In genomic region chr16:2857451-2858244, GRCh38 we compare ENCODE assay signal across 9 cellular contexts. TPM values are rescaled to one million over a fixed set of nuclear protein-coding genes. Genes with fewer than 3 reads are reported as not detected.
A peak's percentile ranks its signal among the peaks of the same experiment; 100 is the strongest.
DNase-seq lines count a peak whose midpoint lies in the region; ATAC-seq, FAIRE-seq and TF ChIP-seq lines count a peak whose summit lies in the region.
"Had no signal": no experiment of that assay in that cellular context is flagged by ENCODE, and none has a peak within 500 bp of the region (broad histone marks: within the 10 kb centered on the region; RNA-seq: fewer than 3 reads in every experiment).

A gene with protein sequence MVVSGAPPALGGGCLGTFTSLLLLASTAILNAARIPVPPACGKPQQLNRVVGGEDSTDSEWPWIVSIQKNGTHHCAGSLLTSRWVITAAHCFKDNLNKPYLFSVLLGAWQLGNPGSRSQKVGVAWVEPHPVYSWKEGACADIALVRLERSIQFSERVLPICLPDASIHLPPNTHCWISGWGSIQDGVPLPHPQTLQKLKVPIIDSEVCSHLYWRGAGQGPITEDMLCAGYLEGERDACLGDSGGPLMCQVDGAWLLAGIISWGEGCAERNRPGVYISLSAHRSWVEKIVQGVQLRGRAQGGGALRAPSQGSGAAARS (minus strand): TSS chr16:2858170. CDS start chr16:2858104, 66 bp downstream.

- ATAC-seq in left ventricle myocardium superior, result no peak

- no peaks in the 10 kb centered on the region for H3F3A ChIP-seq in neural progenitor cell (ENCODE audit: low read depth)

- no peak within 1 kb of the TSS for H3K27ac Mint-ChIP-seq in endodermal cell
- H3K27ac Mint-ChIP-seq in neural progenitor cell, result no peak within 1 kb of the TSS

- no peak within 1 kb of the TSS for H3K9ac ChIP-seq in endodermal cell (ENCODE audit: extremely low read depth, low read length, poor library complexity, severe bottlenecking)
- H3K9ac ChIP-seq in neural progenitor cell, result no peak within 1 kb of the TSS

- no peak for FAIRE-seq in D721Med (lab: Jason Lieb, UNC)

- peak within 1 kb of the TSS; percentile 53 for H3K4me2 ChIP-seq in neural progenitor cell

- H3K36me3 Mint-ChIP-seq in endodermal cell (ENCODE audit: low read depth), result peaks cover 3% of the 10 kb centered on the region
- peaks cover 3% of the 10 kb centered on the region for H3K36me3 Mint-ChIP-seq in neural progenitor cell

- peak within 1 kb of the TSS; percentile 72 for H2AFZ ChIP-seq in neural progenitor cell (replicated peaks)

- H3K27me3 ChIP-seq in endodermal cell (ENCODE audit: control insufficient read depth, insufficient read depth, low read length, poor library complexity, severe bottlenecking) (peaks cover 26% of the 10 kb centered on the region), neural progenitor cell (peaks cover 55% of the 10 kb centered on the region)

- H3K4me1 ChIP-seq in endodermal cell (ENCODE audit: control insufficient read depth, insufficient read depth, low read length) (no peaks in the 10 kb centered on the region), neural progenitor cell (no peaks in the 10 kb centered on the region)

- H3K4me3 Mint-ChIP-seq in endodermal cell, result peak within 1 kb of the TSS; percentile 48
- H3K4me3 Mint-ChIP-seq in neural progenitor cell, result peak within 1 kb of the TSS; percentile 72

- DNase-seq in D721Med (ENCODE audit: insufficient read length, low spot score), result peak; percentile 13
- DNase-seq in NCI-H69 (lab: John Stamatoyannopoulos, UW), result peak; percentile 53
- peak; percentile 85 for DNase-seq in endodermal cell
- DNase-seq in neural progenitor cell (ENCODE audit: low spot score), result peak; percentile 38
- DNase-seq in stimulated activated CD4-positive, alpha-beta T cell treated with anti-CD3 and anti-CD28 coated beads, Interleukin-15, amount 100 ng/mL, for 24 hours, result no peak
- no peak for DNase-seq in left ventricle myocardium superior
- DNase-seq in inferior parietal cortex (ENCODE audit: extremely low spot score), result no peak
- DNase-seq in GM03348 (ENCODE audit: low spot score), result no peak

- H3K4me1 Mint-ChIP-seq in endodermal cell (peaks cover 2% of the 10 kb centered on the region), neural progenitor cell (peaks cover 2% of the 10 kb centered on the region)

- H3K36me3 ChIP-seq in endodermal cell (ENCODE audit: control insufficient read depth, insufficient read depth, low read length), result no peaks in the 10 kb centered on the region
- H3K36me3 ChIP-seq in neural progenitor cell, result no peaks in the 10 kb centered on the region

- H3K27ac ChIP-seq in endodermal cell (ENCODE audit: low read depth, low read length), result no peak within 1 kb of the TSS
- no peak within 1 kb of the TSS for H3K27ac ChIP-seq in neural progenitor cell

- WGBS in endodermal cell (ENCODE audit: insufficient coverage in 1 of 2, insufficient read length in 1 of 2), 2 experiments, result 14 to 24% methylated on average over 25 to 42 of the region's 42 CpGs

- peaks cover 33% of the 10 kb centered on the region for H3K27me3 Mint-ChIP-seq in endodermal cell (ENCODE audit: insufficient read depth)
- H3K27me3 Mint-ChIP-seq in neural progenitor cell (ENCODE audit: insufficient read depth, low read depth), result peaks cover 34% of the 10 kb centered on the region

- H4K20me1 ChIP-seq in neural progenitor cell (ENCODE audit: low read depth), result no peaks in the 10 kb centered on the region

- no peak for TF ChIP-seq CTCF in D721Med (IDR thresholded peaks at IDR 0.05; ENCODE audit: insufficient read depth, missing control alignments)
- TF ChIP-seq CTCF in endodermal cell (conservative IDR thresholded peaks at IDR 0.05), result no peak
- no peak for TF ChIP-seq CTCF in neural progenitor cell (IDR thresholded peaks at IDR 0.05)

- H3K4me3 ChIP-seq in endodermal cell (ENCODE audit: low read length), result no peak within 1 kb of the TSS
- peak within 1 kb of the TSS; percentile 18 for H3K4me3 ChIP-seq in neural progenitor cell

- intact Hi-C loops in left ventricle myocardium superior (cut with micrococcal nuclease), result no loop called here

- H3K9me3 Mint-ChIP-seq in endodermal cell, result peaks cover 20% of the 10 kb centered on the region
- peaks cover 12% of the 10 kb centered on the region for H3K9me3 Mint-ChIP-seq in neural progenitor cell

- no peaks in the 10 kb centered on the region for H3K79me2 ChIP-seq in neural progenitor cell (ENCODE audit: low read depth)

- H3K9me3 ChIP-seq in endodermal cell (ENCODE audit: control insufficient read depth, low read length) (peaks cover 18% of the 10 kb centered on the region), neural progenitor cell (ENCODE audit: low read depth) (peaks cover 4% of the 10 kb centered on the region)

RNA-seq across cellular contexts. Expression of the gene that starts here (rescaled TPM):
- total RNA-seq in endodermal cell (1 to 10 TPM; 5.0 to 6.2 TPM), neural progenitor cell (ENCODE audit: low replicate concordance) (not detected in 2 replicates), left ventricle myocardium superior (not detected)
- 0.57 TPM for polyA plus RNA-seq in endodermal cell (2013, experiment 1 of 2)
- not detected for polyA plus RNA-seq in endodermal cell (2013, experiment 2 of 2)
- total RNA-seq: NCI-H460 had no signal

Comparison
In these comparisons a context has a peak if more than half of its experiments do, and no peak if none do; other contexts are left out.
1. Peak in DNase-seq, H3K4me3 ChIP-seq and H3K4me2 ChIP-seq in neural progenitor cell; RNA of the gene not detected or under 1 TPM.
2. DNase-seq: peak in D721Med (single experiment), NCI-H69 (single experiment) and endodermal cell (single experiment); none in stimulated activated CD4-positive, alpha-beta T cell treated with anti-CD3 and anti-CD28 coated beads, Interleukin-15, amount 100 ng/mL, for 24 hours (single experiment), left ventricle myocardium superior (single experiment), inferior parietal cortex (single experiment) and GM03348 (single experiment).